Comparison of ENCODE assay signal across 1 cellular context in the genomic region with DNA sequence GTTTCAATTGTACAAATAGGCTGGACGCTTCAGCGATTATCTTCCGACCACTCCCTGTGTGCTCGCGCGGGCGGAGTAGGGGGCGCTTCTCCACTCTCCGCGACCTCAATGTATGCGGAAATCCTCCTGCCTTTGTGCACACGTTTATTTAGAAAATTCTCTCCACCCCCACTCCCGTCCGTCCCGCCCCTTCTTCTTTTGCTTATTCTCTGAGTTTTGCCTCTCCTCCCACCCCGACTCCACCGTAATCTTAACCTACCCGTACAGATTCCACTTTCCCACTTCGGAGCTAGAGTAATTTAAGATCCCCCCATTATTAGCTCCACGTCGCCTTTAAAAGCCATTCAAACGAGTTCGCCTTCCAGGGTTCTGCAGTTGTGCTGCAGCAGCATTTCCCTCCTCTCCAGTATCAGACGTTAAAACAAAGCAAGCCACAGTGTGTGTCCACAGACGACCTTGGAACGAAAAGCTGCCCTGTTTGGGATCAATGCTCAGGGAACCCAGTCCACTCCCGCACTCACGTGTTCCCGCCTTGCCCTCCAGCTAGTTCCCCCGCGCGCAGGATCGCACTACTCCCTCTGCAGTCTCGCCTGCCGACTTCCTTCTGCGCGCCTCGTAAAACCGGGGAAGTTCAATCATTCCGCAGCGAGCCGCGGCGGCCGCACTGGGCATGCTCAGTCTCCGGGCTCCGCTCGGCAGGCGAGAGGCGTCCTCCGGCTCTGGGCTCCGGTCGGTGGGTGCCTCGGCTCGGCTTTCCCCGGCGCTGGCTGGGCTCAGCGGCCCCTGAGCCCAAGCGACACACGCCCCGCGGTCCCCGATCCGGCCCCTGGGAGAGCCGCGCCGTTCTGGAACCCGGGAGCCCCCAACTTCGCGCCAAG.
TF ChIP-seq lines count a peak whose summit lies in the region.

A gene with protein sequence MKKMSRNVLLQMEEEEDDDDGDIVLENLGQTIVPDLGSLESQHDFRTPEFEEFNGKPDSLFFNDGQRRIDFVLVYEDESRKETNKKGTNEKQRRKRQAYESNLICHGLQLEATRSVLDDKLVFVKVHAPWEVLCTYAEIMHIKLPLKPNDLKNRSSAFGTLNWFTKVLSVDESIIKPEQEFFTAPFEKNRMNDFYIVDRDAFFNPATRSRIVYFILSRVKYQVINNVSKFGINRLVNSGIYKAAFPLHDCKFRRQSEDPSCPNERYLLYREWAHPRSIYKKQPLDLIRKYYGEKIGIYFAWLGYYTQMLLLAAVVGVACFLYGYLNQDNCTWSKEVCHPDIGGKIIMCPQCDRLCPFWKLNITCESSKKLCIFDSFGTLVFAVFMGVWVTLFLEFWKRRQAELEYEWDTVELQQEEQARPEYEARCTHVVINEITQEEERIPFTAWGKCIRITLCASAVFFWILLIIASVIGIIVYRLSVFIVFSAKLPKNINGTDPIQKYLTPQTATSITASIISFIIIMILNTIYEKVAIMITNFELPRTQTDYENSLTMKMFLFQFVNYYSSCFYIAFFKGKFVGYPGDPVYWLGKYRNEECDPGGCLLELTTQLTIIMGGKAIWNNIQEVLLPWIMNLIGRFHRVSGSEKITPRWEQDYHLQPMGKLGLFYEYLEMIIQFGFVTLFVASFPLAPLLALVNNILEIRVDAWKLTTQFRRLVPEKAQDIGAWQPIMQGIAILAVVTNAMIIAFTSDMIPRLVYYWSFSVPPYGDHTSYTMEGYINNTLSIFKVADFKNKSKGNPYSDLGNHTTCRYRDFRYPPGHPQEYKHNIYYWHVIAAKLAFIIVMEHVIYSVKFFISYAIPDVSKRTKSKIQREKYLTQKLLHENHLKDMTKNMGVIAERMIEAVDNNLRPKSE (plus strand): TSS at position 677 of the 878 bp plus-strand sequence. CDS start 227 bp downstream, outside the sequence.

TF ChIP-seq in K562, 482 proteins besides CTCF, POLR2A, EP300 and RAD21 (continued from another document and continues in another):
- TF ChIP-seq, protein P1, sequence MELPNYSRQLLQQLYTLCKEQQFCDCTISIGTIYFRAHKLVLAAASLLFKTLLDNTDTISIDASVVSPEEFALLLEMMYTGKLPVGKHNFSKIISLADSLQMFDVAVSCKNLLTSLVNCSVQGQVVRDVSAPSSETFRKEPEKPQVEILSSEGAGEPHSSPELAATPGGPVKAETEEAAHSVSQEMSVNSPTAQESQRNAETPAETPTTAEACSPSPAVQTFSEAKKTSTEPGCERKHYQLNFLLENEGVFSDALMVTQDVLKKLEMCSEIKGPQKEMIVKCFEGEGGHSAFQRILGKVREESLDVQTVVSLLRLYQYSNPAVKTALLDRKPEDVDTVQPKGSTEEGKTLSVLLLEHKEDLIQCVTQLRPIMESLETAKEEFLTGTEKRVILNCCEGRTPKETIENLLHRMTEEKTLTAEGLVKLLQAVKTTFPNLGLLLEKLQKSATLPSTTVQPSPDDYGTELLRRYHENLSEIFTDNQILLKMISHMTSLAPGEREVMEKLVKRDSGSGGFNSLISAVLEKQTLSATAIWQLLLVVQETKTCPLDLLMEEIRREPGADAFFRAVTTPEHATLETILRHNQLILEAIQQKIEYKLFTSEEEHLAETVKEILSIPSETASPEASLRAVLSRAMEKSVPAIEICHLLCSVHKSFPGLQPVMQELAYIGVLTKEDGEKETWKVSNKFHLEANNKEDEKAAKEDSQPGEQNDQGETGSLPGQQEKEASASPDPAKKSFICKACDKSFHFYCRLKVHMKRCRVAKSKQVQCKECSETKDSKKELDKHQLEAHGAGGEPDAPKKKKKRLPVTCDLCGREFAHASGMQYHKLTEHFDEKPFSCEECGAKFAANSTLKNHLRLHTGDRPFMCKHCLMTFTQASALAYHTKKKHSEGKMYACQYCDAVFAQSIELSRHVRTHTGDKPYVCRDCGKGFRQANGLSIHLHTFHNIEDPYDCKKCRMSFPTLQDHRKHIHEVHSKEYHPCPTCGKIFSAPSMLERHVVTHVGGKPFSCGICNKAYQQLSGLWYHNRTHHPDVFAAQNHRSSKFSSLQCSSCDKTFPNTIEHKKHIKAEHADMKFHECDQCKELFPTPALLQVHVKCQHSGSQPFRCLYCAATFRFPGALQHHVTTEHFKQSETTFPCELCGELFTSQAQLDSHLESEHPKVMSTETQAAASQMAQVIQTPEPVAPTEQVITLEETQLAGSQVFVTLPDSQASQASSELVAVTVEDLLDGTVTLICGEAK (IDR thresholded peaks at IDR 0.05) = no peak
- TF ChIP-seq, protein P1 (CRISPR knock-in tag; IDR thresholded peaks at IDR 0.05) = no peak
- TF ChIP-seq, protein P2, sequence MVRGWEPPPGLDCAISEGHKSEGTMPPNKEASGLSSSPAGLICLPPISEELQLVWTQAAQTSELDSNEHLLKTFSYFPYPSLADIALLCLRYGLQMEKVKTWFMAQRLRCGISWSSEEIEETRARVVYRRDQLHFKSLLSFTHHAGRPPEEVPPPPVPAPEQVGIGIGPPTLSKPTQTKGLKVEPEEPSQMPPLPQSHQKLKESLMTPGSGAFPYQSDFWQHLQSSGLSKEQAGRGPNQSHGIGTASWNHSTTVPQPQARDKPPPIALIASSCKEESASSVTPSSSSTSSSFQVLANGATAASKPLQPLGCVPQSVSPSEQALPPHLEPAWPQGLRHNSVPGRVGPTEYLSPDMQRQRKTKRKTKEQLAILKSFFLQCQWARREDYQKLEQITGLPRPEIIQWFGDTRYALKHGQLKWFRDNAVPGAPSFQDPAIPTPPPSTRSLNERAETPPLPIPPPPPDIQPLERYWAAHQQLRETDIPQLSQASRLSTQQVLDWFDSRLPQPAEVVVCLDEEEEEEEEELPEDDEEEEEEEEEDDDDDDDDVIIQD (CRISPR knock-in tag; IDR thresholded peaks at IDR 0.05) = no peak
- TF ChIP-seq YBX1 (IDR thresholded peaks at IDR 0.05) = no peak
- TF ChIP-seq, protein P3, sequence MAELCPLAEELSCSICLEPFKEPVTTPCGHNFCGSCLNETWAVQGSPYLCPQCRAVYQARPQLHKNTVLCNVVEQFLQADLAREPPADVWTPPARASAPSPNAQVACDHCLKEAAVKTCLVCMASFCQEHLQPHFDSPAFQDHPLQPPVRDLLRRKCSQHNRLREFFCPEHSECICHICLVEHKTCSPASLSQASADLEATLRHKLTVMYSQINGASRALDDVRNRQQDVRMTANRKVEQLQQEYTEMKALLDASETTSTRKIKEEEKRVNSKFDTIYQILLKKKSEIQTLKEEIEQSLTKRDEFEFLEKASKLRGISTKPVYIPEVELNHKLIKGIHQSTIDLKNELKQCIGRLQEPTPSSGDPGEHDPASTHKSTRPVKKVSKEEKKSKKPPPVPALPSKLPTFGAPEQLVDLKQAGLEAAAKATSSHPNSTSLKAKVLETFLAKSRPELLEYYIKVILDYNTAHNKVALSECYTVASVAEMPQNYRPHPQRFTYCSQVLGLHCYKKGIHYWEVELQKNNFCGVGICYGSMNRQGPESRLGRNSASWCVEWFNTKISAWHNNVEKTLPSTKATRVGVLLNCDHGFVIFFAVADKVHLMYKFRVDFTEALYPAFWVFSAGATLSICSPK (IDR thresholded peaks at IDR 0.05; ENCODE audit: borderline replicate concordance) = no peak
- no peak for TF ChIP-seq PRPF4 (IDR thresholded peaks at IDR 0.05; ENCODE audit: insufficient read depth, low read depth, low read length, poor library complexity, severe bottlenecking)
- TF ChIP-seq SRSF7 (optimal IDR thresholded peaks at IDR 0.05; ENCODE audit: low read depth, low read length) = no peak
- TF ChIP-seq, protein P4, sequence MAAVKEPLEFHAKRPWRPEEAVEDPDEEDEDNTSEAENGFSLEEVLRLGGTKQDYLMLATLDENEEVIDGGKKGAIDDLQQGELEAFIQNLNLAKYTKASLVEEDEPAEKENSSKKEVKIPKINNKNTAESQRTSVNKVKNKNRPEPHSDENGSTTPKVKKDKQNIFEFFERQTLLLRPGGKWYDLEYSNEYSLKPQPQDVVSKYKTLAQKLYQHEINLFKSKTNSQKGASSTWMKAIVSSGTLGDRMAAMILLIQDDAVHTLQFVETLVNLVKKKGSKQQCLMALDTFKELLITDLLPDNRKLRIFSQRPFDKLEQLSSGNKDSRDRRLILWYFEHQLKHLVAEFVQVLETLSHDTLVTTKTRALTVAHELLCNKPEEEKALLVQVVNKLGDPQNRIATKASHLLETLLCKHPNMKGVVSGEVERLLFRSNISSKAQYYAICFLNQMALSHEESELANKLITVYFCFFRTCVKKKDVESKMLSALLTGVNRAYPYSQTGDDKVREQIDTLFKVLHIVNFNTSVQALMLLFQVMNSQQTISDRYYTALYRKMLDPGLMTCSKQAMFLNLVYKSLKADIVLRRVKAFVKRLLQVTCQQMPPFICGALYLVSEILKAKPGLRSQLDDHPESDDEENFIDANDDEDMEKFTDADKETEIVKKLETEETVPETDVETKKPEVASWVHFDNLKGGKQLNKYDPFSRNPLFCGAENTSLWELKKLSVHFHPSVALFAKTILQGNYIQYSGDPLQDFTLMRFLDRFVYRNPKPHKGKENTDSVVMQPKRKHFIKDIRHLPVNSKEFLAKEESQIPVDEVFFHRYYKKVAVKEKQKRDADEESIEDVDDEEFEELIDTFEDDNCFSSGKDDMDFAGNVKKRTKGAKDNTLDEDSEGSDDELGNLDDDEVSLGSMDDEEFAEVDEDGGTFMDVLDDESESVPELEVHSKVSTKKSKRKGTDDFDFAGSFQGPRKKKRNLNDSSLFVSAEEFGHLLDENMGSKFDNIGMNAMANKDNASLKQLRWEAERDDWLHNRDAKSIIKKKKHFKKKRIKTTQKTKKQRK (IDR thresholded peaks at IDR 0.05; ENCODE audit: borderline replicate concordance, low read depth, low read length) = no peak
- no peak for TF ChIP-seq ZNF764 (CRISPR knock-in tag; IDR thresholded peaks at IDR 0.05; ENCODE audit: low read depth)
- peak; percentile 59 for TF ChIP-seq POLR2B (IDR thresholded peaks at IDR 0.05; ENCODE audit: low read depth, partially characterized antibody)
- no peak for TF ChIP-seq FOXA1 (IDR thresholded peaks at IDR 0.05; ENCODE audit: borderline replicate concordance)
- TF ChIP-seq HDGF (IDR thresholded peaks at IDR 0.05) = no peak
- peak; percentile 5 for TF ChIP-seq ZFP36 (IDR thresholded peaks at IDR 0.05; ENCODE audit: low read depth, low read length, partially characterized antibody)
- TF ChIP-seq CHD4 (IDR thresholded peaks at IDR 0.05; ENCODE audit: insufficient read depth, insufficient replicate concordance, low read depth, low read length, poor library complexity, severe bottlenecking) = no peak
- TF ChIP-seq CEBPG (CRISPR knock-in tag; IDR thresholded peaks at IDR 0.05) = no peak
- TF ChIP-seq CEBPG (tag; conservative IDR thresholded peaks at IDR 0.05 in 1 of 2, IDR thresholded peaks at IDR 0.05 in 1 of 2) = no peak
- TF ChIP-seq SRSF3 (IDR thresholded peaks at IDR 0.05; ENCODE audit: insufficient read depth, low read length) = no peak
- TF ChIP-seq CREBBP (IDR thresholded peaks at IDR 0.05; ENCODE audit: low read depth, low read length) = no peak
- TF ChIP-seq ZNF780A (CRISPR knock-in tag; IDR thresholded peaks at IDR 0.05) = no peak
- TF ChIP-seq, protein P5, sequence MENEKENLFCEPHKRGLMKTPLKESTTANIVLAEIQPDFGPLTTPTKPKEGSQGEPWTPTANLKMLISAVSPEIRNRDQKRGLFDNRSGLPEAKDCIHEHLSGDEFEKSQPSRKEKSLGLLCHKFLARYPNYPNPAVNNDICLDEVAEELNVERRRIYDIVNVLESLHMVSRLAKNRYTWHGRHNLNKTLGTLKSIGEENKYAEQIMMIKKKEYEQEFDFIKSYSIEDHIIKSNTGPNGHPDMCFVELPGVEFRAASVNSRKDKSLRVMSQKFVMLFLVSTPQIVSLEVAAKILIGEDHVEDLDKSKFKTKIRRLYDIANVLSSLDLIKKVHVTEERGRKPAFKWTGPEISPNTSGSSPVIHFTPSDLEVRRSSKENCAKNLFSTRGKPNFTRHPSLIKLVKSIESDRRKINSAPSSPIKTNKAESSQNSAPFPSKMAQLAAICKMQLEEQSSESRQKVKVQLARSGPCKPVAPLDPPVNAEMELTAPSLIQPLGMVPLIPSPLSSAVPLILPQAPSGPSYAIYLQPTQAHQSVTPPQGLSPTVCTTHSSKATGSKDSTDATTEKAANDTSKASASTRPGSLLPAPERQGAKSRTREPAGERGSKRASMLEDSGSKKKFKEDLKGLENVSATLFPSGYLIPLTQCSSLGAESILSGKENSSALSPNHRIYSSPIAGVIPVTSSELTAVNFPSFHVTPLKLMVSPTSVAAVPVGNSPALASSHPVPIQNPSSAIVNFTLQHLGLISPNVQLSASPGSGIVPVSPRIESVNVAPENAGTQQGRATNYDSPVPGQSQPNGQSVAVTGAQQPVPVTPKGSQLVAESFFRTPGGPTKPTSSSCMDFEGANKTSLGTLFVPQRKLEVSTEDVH (IDR thresholded peaks at IDR 0.05; ENCODE audit: low read depth, partially characterized antibody) = peak; percentile 31
- TF ChIP-seq, protein P6, sequence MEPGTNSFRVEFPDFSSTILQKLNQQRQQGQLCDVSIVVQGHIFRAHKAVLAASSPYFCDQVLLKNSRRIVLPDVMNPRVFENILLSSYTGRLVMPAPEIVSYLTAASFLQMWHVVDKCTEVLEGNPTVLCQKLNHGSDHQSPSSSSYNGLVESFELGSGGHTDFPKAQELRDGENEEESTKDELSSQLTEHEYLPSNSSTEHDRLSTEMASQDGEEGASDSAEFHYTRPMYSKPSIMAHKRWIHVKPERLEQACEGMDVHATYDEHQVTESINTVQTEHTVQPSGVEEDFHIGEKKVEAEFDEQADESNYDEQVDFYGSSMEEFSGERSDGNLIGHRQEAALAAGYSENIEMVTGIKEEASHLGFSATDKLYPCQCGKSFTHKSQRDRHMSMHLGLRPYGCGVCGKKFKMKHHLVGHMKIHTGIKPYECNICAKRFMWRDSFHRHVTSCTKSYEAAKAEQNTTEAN (CRISPR knock-in tag; IDR thresholded peaks at IDR 0.05) = no peak
- TF ChIP-seq NFATC3 (IDR thresholded peaks at IDR 0.05) = no peak
- TF ChIP-seq POLR2H (tag; IDR thresholded peaks at IDR 0.05; ENCODE audit: low read depth) = no peak; the same call in 1 of the 2 replicates
- no peak for TF ChIP-seq MEF2D (tag; conservative IDR thresholded peaks at IDR 0.05; ENCODE audit: low read depth)
- no peak for TF ChIP-seq BCL6 (CRISPR knock-in tag; IDR thresholded peaks at IDR 0.05)
- no peak for TF ChIP-seq SMAD2 (IDR thresholded peaks at IDR 0.05; ENCODE audit: low read depth, low read length)
- no peak for TF ChIP-seq PTBP1 (IDR thresholded peaks at IDR 0.05; ENCODE audit: low read depth, low read length)
- TF ChIP-seq ERF (CRISPR knock-in tag; IDR thresholded peaks at IDR 0.05) = no peak
